19 cellular contexts compared by ENCODE assay signal in genomic region chr3:177525414-177525813, GRCh38.
DNase-seq lines count a peak whose midpoint lies in the region; FAIRE-seq and TF ChIP-seq lines count a peak whose summit lies in the region.
"Had no signal": no experiment of that assay in that cellular context is flagged by ENCODE, and none has a peak within 500 bp of the region (broad histone marks: within the 10 kb centered on the region; RNA-seq: fewer than 3 reads in every experiment).

No MANE protein-coding gene starts in this region.

- no peak overlapping the region for H3K4me3 ChIP-seq in breast epithelium
- H3K4me3 ChIP-seq in mammary epithelial cell (replicated peaks in 1 of 3; ENCODE audit: insufficient read depth in 1 of 3, low read depth in 2 of 3, low read length in 3 of 3) = no peak overlapping the region
- no peak overlapping the region for H3K4me3 ChIP-seq in astrocyte (ENCODE audit: insufficient read depth, low read depth, low read length)
- H3K4me3 ChIP-seq in prostate gland = no peak overlapping the region
- H3K4me3 ChIP-seq: HAP-1, MG63 had no signal

- H3K27ac ChIP-seq in breast epithelium (peak overlapping the region; percentile 49 to 71), mammary epithelial cell (ENCODE audit: insufficient read depth, low read depth, low read length) (no peak overlapping the region), astrocyte (ENCODE audit: low read depth, low read length) (peak overlapping the region; percentile 35), prostate gland (peak overlapping the region; percentile 57 to 76)
- H3K27ac ChIP-seq: RWPE1 had no signal

- dilution Hi-C loops in mammary epithelial cell (cut with HindIII; ENCODE audit: low sequenced_read_pairs) = no loop called here

- H3K36me3 ChIP-seq in breast epithelium (no peaks in the 10 kb centered on the region), mammary epithelial cell (ENCODE audit: insufficient read depth, low read length) (no peaks in the 10 kb centered on the region), astrocyte (ENCODE audit: insufficient read depth, low read length) (no peaks in the 10 kb centered on the region), prostate gland (no peaks in the 10 kb centered on the region)
- H3K36me3 ChIP-seq: HAP-1, MG63 had no signal

- H3K27ac Mint-ChIP-seq in astrocyte (ENCODE audit: unreplicated experiment) = no peak overlapping the region
- no peak overlapping the region for H3K27ac Mint-ChIP-seq in activated naive CD8-positive, alpha-beta T cell treated with anti-CD3 and anti-CD28 coated beads for 36 hours
- H3K27ac Mint-ChIP-seq: CD4-positive, CD25-positive, alpha-beta regulatory T cell; HFFc6 had no signal

- FAIRE-seq in astrocyte (lab: Jason Lieb, UNC) = no peak
- FAIRE-seq: G401.6 had no signal

- no TSS peak for BruUV-seq in mammary epithelial cell (replicated peaks; lab: Mats Ljungman, UMichigan)

- H2AFZ ChIP-seq in mammary epithelial cell (ENCODE audit: low read depth, low read length) (no peak overlapping the region), astrocyte (ENCODE audit: low read depth, low read length) (no peak overlapping the region)

- H3K9me3 Mint-ChIP-seq in astrocyte (ENCODE audit: unreplicated experiment) = peaks cover 6% of the 10 kb centered on the region
- peaks cover 2% of the 10 kb centered on the region for H3K9me3 Mint-ChIP-seq in activated naive CD8-positive, alpha-beta T cell treated with anti-CD3 and anti-CD28 coated beads for 36 hours
- H3K9me3 Mint-ChIP-seq: HFFc6 had no signal

- H3K27me3 ChIP-seq in breast epithelium (no peaks in the 10 kb centered on the region), mammary epithelial cell (ENCODE audit: insufficient read depth, low read length) (no peaks in the 10 kb centered on the region), astrocyte (ENCODE audit: insufficient read depth, low read length) (no peaks in the 10 kb centered on the region), prostate gland (replicated peaks; ENCODE audit: insufficient read depth) (no peaks in the 10 kb centered on the region)
- H3K27me3 ChIP-seq: MG63 had no signal

- no peak overlapping the region for H3K4me3 Mint-ChIP-seq in astrocyte (ENCODE audit: unreplicated experiment)
- no peak overlapping the region for H3K4me3 Mint-ChIP-seq in activated naive CD8-positive, alpha-beta T cell treated with anti-CD3 and anti-CD28 coated beads for 36 hours
- H3K4me3 Mint-ChIP-seq: CD4-positive, CD25-positive, alpha-beta regulatory T cell; HFFc6 had no signal

- H3K4me2 ChIP-seq in mammary epithelial cell (ENCODE audit: insufficient read depth, low read depth, low read length) (no peak overlapping the region), astrocyte (ENCODE audit: low read length) (no peak overlapping the region)

- intact Hi-C loops in breast epithelium (cut with DNase I; ENCODE audit: low total_unique reads) = loop anchor here (10.0 kb wide), 1 partner anchor 719 kb away; no protein-coding TSS in a partner anchor
- intact Hi-C loops in mammary epithelial cell (cut with micrococcal nuclease) = no loop called here
- intact Hi-C loops in prostate gland (cut with DNase I) = no loop called here

- no peaks in the 10 kb centered on the region for H3K9me3 ChIP-seq in breast epithelium
- H3K9me3 ChIP-seq in mammary epithelial cell (replicated peaks; ENCODE audit: insufficient read depth, low read length) = peaks cover 4% of the 10 kb centered on the region
- H3K9me3 ChIP-seq in astrocyte (ENCODE audit: insufficient read depth, low read depth, low read length) = no peaks in the 10 kb centered on the region
- H3K9me3 ChIP-seq in prostate gland = no peaks in the 10 kb centered on the region
- H3K9me3 ChIP-seq: HAP-1 had no signal

- in situ Hi-C loops in mammary epithelial cell (cut with MboI; ENCODE audit: low sequenced_read_pairs in 2 of 2) = no loop called here

- TF ChIP-seq CTCF in breast epithelium (IDR thresholded peaks at IDR 0.05) = no peak
- TF ChIP-seq CTCF in mammary epithelial cell (conservative IDR thresholded peaks at IDR 0.05 in 1 of 2, IDR thresholded peaks at IDR 0.05 in 1 of 2; ENCODE audit: extremely low read depth in 1 of 2, insufficient read depth in 1 of 2, low read depth in 1 of 2, low read length in 2 of 2) = no peak
- TF ChIP-seq CTCF in astrocyte (IDR thresholded peaks at IDR 0.05; ENCODE audit: insufficient read depth, low read depth, low read length) = no peak
- TF ChIP-seq CTCF in prostate gland (IDR thresholded peaks at IDR 0.05) = no peak

- H3K36me3 Mint-ChIP-seq in astrocyte (ENCODE audit: low read depth, unreplicated experiment) = no peaks in the 10 kb centered on the region
- H3K36me3 Mint-ChIP-seq in activated naive CD8-positive, alpha-beta T cell treated with anti-CD3 and anti-CD28 coated beads for 36 hours = peaks cover 2% of the 10 kb centered on the region
- H3K36me3 Mint-ChIP-seq: CD4-positive, CD25-positive, alpha-beta regulatory T cell had no signal

- no peak for TF ChIP-seq POLR2A in breast epithelium (IDR thresholded peaks at IDR 0.05)
- TF ChIP-seq POLR2A in prostate gland (IDR thresholded peaks at IDR 0.05) = no peak

- CTCF ChIA-PET in mammary epithelial cell (lab: Charles Lee; ENCODE audit: low non-redundant PET) = no interaction called here

- no peaks in the 10 kb centered on the region for H3K79me2 ChIP-seq in mammary epithelial cell (ENCODE audit: insufficient read depth, low read length)
- no peaks in the 10 kb centered on the region for H3K79me2 ChIP-seq in astrocyte (ENCODE audit: insufficient read depth, low read length)

- H3K9ac ChIP-seq in mammary epithelial cell (ENCODE audit: insufficient read depth, low read length) (no peak overlapping the region), astrocyte (ENCODE audit: low read length) (no peak overlapping the region)

- no peaks in the 10 kb centered on the region for H4K20me1 ChIP-seq in mammary epithelial cell (ENCODE audit: insufficient read depth, low read length)
- no peaks in the 10 kb centered on the region for H4K20me1 ChIP-seq in astrocyte (ENCODE audit: insufficient read depth, low read length)

- peaks cover 17% of the 10 kb centered on the region for H3K4me1 Mint-ChIP-seq in astrocyte (ENCODE audit: low read depth, unreplicated experiment)
- H3K4me1 Mint-ChIP-seq in activated naive CD8-positive, alpha-beta T cell treated with anti-CD3 and anti-CD28 coated beads for 36 hours = peaks cover 8% of the 10 kb centered on the region

- 100% methylated on average over 1 of the region's 1 CpG for WGBS in mammary epithelial cell (ENCODE audit: low coverage, missing lambda C conversion rate)
- 86% methylated on average over 1 of the region's 1 CpG for WGBS in prostate gland

- DNase-seq in breast epithelium (ENCODE audit: low spot score in 2 of 2) (no peak), mammary epithelial cell (no peak), astrocyte (ENCODE audit: low read depth) (no peak), prostate gland (ENCODE audit: low spot score) (no peak), NCI-H524 treated with DMSO at 0.1 percent for 48 hours (lab: John Stamatoyannopoulos, UW) (no peak), T-helper 1 cell (no peak)
- DNase-seq in activated naive CD8-positive, alpha-beta T cell treated with anti-CD3 and anti-CD28 coated beads for 36 hours = no peak
- DNase-seq: CD4-positive, CD25-positive, alpha-beta regulatory T cell; GOT3; HFFc6; KG1; MG63; NCI-H2029; NCI-H446 treated with DMSO at 0.1 percent for 48 hours; NCI-H526 treated with DMSO at 0.1 percent for 48 hours; SHP77 had no signal

- H3K4me1 ChIP-seq in breast epithelium = peaks cover 0 to 19% of the 10 kb centered on the region in 2 donors
- peaks cover 15% of the 10 kb centered on the region for H3K4me1 ChIP-seq in mammary epithelial cell (ENCODE audit: insufficient read depth, low read length)
- H3K4me1 ChIP-seq in astrocyte (ENCODE audit: insufficient read depth, low read length) = peaks cover 10% of the 10 kb centered on the region
- H3K4me1 ChIP-seq in prostate gland (replicated peaks) = no peaks in the 10 kb centered on the region
- H3K4me1 ChIP-seq: HAP-1 had no signal

- no peaks in the 10 kb centered on the region for H3K27me3 Mint-ChIP-seq in astrocyte (ENCODE audit: low read depth, unreplicated experiment)
- no peaks in the 10 kb centered on the region for H3K27me3 Mint-ChIP-seq in activated naive CD8-positive, alpha-beta T cell treated with anti-CD3 and anti-CD28 coated beads for 36 hours
- H3K27me3 Mint-ChIP-seq: CD4-positive, CD25-positive, alpha-beta regulatory T cell had no signal
